Comparison of ENCODE assay signal across 8 cellular contexts in the genomic region with DNA sequence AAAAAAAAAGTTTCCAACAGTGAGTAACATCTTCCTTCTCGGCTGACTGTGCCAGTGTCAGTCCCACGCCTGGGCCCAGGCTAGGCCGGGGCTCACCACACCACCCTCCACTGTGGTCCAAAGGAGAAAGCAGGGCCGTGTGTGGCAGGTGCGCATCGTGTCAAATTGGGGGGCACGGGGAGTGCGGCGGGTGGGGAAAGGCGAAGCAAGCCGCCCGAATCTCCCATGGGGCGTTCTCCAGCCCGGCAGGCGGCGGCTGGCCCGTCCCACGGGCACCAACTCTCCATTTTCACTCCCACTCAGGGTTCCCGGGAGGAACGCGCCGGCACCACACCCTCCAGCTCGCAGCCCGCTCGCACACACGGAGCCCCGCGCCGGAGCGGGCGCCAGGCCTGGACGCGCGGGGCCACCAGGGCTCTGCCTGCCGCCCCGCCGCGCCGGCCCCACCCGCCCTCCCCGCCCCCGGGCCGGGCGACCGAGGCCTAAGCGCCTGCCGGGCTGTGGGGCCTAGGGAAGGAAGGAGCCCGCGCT. TPM values are rescaled to one million over a fixed set of nuclear protein-coding genes. Genes with fewer than 3 reads are reported as not detected.
DNase-seq lines count a peak whose midpoint lies in the region; ATAC-seq, FAIRE-seq and TF ChIP-seq lines count a peak whose summit lies in the region.

No MANE protein-coding gene starts in this region.

- peaks cover 39 to 49% of the 10 kb centered on the region in 2 donors for H3K4me1 ChIP-seq in gastrocnemius medialis

- DNase-seq in GM13976 (ENCODE audit: low spot score) (peak; percentile 21), SK-MEL-5 (ENCODE audit: low read depth, low spot score) (peak; percentile 17), hypothalamus (lab: John Stamatoyannopoulos, UW) (peak in 30 of 51 donors; percentile 5 to 69 (median 38)), gastrocnemius medialis (peak in 1 of 2 donors; percentile 31), SKM-1 (lab: John Stamatoyannopoulos, UW; ENCODE audit: unreplicated experiment) (no peak), D721Med (ENCODE audit: insufficient read length, low spot score) (no peak)

- no peaks in the 10 kb centered on the region for H3K36me3 ChIP-seq in gastrocnemius medialis

- 0 to 1% (median 0%) methylated on average over 24 to 49 of the region's 49 CpGs for WGBS in adipose tissue, 3 donors

- intact Hi-C loops in gastrocnemius medialis (cut with DNase I; ENCODE audit: low total_unique reads): loop anchor here (5.0 kb wide), 4 partner anchors 61 to 884 kb away; no protein-coding TSS in a partner anchor

- H3K27me3 ChIP-seq in gastrocnemius medialis: no peaks in the 10 kb centered on the region

- FAIRE-seq in D721Med (lab: Jason Lieb, UNC): no peak

- H3K27ac ChIP-seq in adipose tissue (ENCODE audit: low read depth, low read length) (peak overlapping the region; percentile 80), gastrocnemius medialis (peak overlapping the region; percentile 94 to 100 (median 99))

- H3K9me3 ChIP-seq in gastrocnemius medialis: no peaks in the 10 kb centered on the region

- TF ChIP-seq POLR2A in gastrocnemius medialis (IDR thresholded peaks at IDR 0.05): no peak

- in situ Hi-C loops in GM13976 (cut with MboI; ENCODE audit: low sequenced_read_pairs, unreplicated experiment) (no loop called here), SK-MEL-5 (cut with HindIII; ENCODE audit: low pct_unique_long_range_greater_than_20kb, low sequenced_read_pairs) (no loop called here), gastrocnemius medialis (cut with MboI; ENCODE audit: low sequenced_read_pairs in 4 of 4) (loop anchor here in 1 of 4 donors (25.0 kb wide), 1 partner anchor 141 kb away; no protein-coding TSS in a partner anchor)

- peak overlapping the region; percentile 69 to 92 (median 86) for H3K4me3 ChIP-seq in gastrocnemius medialis

- peak; percentile 16 for ATAC-seq in HG02885 (IDR thresholded peaks at IDR 0.05; ENCODE audit: poor library complexity, unreplicated experiment)
- peak; percentile 49 to 51 for ATAC-seq in gastrocnemius medialis

- TF ChIP-seq CTCF in GM13976 (IDR thresholded peaks at IDR 0.05; ENCODE audit: borderline replicate concordance, control extremely low read depth, extremely low read depth, insufficient read depth, missing control alignments): no peak
- TF ChIP-seq CTCF in gastrocnemius medialis (IDR thresholded peaks at IDR 0.05 in 4 of 5, conservative IDR thresholded peaks at IDR 0.05 in 1 of 5): no peak
- no peak for TF ChIP-seq CTCF in D721Med (IDR thresholded peaks at IDR 0.05; ENCODE audit: insufficient read depth, missing control alignments)

RNA-seq across cellular contexts. Expression of a gene that starts 0.6 kb away (rescaled TPM):
- total RNA-seq in SK-MEL-5 (2014; rRNA removed; shearing (Covaris generic)): 29.0 and 31.5 TPM in 2 replicates
- polyA plus RNA-seq in SK-MEL-5 (2015; cell fraction: cytosol; rRNA removed): 9.7 and 15.1 TPM in 2 replicates
- polyA plus RNA-seq in SK-MEL-5 (2015; cell fraction: nucleus; rRNA removed): 22.3 and 25.4 TPM in 2 replicates
- 1 to 10 TPM; 1.9 to 5.4 (median 5.1) TPM for polyA plus RNA-seq in adipose tissue
- total RNA-seq in gastrocnemius medialis: 10 to 100 TPM; 18.6 to 28.7 (median 20.8) TPM

Comparison
In these comparisons a context has a peak if more than half of its experiments do, and no peak if none do; other contexts are left out.
1. DNase-seq: peak in GM13976 (single experiment), SK-MEL-5 (single experiment) and hypothalamus (30 of 51); none in SKM-1 (single experiment) and D721Med (single experiment).